Comparison of ENCODE assay signal across 10 cellular contexts in the genomic region with DNA sequence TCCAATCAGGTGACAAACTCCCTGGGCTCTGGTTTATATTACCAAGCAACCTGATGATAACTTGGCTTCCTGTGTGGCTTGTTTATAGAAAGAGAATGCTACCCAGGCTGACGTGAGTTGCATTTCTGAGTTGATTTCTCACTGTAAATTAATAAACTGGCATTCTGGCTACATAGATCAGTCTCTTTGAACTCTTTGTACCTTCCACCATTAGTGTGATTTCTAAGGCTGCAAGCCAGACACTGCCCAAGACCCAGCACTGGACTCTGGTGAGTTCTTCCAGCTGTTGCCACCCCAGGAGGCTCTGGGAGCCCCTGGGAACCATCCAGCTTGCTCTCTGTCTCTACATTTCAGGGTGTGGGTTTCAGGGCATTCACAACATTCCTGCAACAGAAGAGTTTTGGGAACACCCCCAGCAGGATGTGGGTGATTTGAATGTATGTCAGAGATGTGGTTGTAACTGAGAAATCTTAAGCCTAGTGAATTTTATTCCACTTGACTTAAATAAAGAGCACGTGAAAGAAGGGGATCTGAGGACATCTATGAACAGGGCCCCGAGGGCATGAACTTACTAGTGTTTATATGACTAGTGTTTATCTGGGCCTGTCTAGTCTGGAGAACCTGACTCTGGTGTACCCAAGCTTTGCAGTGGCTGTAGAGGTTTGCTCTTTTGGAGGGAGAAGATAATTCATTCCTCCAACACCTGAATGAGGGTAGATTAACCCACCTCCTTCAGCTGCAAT. TPM values are rescaled to one million over a fixed set of nuclear protein-coding genes. Genes with fewer than 3 reads are reported as not detected.
A peak's percentile ranks its signal among the peaks of the same experiment; 100 is the strongest.
DNase-seq lines count a peak whose midpoint lies in the region; ATAC-seq and TF ChIP-seq lines count a peak whose summit lies in the region.
"Had no signal": no experiment of that assay in that cellular context is flagged by ENCODE, and none has a peak within 500 bp of the region (broad histone marks: within the 10 kb centered on the region; RNA-seq: fewer than 3 reads in every experiment).

No MANE protein-coding gene starts in this region.

- H3K4me1 ChIP-seq in neural progenitor cell: no peaks in the 10 kb centered on the region

- H3K27ac Mint-ChIP-seq in brain: peak overlapping the region in 1 of 5 experiments; percentile 6
- no peak overlapping the region for H3K27ac Mint-ChIP-seq in neural progenitor cell

- H3K79me2 ChIP-seq in neural progenitor cell (ENCODE audit: low read depth): no peaks in the 10 kb centered on the region

- H3K9me3 ChIP-seq in MG63 (no peaks in the 10 kb centered on the region), neural progenitor cell (ENCODE audit: low read depth) (no peaks in the 10 kb centered on the region)
- H3K9me3 ChIP-seq: gastroesophageal sphincter had no signal

- peaks cover 13% of the 10 kb centered on the region for H4K20me1 ChIP-seq in neural progenitor cell (ENCODE audit: low read depth)

- H3K36me3 Mint-ChIP-seq in brain (peaks cover 6% of the 10 kb centered on the region), neural progenitor cell (peaks cover 5% of the 10 kb centered on the region)

- no peak overlapping the region for H3K4me3 ChIP-seq in MG63
- no peak overlapping the region for H3K4me3 ChIP-seq in neural progenitor cell
- H3K4me3 ChIP-seq: gastroesophageal sphincter had no signal

- H3K36me3 ChIP-seq in MG63: no peaks in the 10 kb centered on the region
- no peaks in the 10 kb centered on the region for H3K36me3 ChIP-seq in neural progenitor cell
- H3K36me3 ChIP-seq: gastroesophageal sphincter had no signal

- TF ChIP-seq CTCF in brain (conservative IDR thresholded peaks at IDR 0.05) (no peak), neural progenitor cell (IDR thresholded peaks at IDR 0.05) (no peak)

- H3K27ac ChIP-seq in neural progenitor cell: no peak overlapping the region
- H3K27ac ChIP-seq: 22Rv1, gastroesophageal sphincter had no signal

- H3K27me3 ChIP-seq in MG63: no peaks in the 10 kb centered on the region
- H3K27me3 ChIP-seq in neural progenitor cell: peaks cover 97% of the 10 kb centered on the region
- H3K27me3 ChIP-seq: gastroesophageal sphincter had no signal

- H3K9me3 Mint-ChIP-seq in brain: peaks cover 0 to 4% (median 2%) of the 10 kb centered on the region in 5 experiments
- no peaks in the 10 kb centered on the region for H3K9me3 Mint-ChIP-seq in neural progenitor cell

- no peak overlapping the region for H2AFZ ChIP-seq in neural progenitor cell (replicated peaks)

- H3K4me1 Mint-ChIP-seq in brain (peaks cover 29% of the 10 kb centered on the region), neural progenitor cell (peaks cover 23% of the 10 kb centered on the region)

- H3F3A ChIP-seq in neural progenitor cell (ENCODE audit: low read depth): peaks cover 29% of the 10 kb centered on the region

- no peak overlapping the region for H3K9ac ChIP-seq in neural progenitor cell

- ATAC-seq in GM18867 (IDR thresholded peaks at IDR 0.05; ENCODE audit: unreplicated experiment): no peak
- no peak for ATAC-seq in GM21786 (IDR thresholded peaks at IDR 0.05; ENCODE audit: unreplicated experiment)
- ATAC-seq: gastroesophageal sphincter had no signal

- peaks cover 53% of the 10 kb centered on the region for H3K27me3 Mint-ChIP-seq in brain
- peaks cover 47% of the 10 kb centered on the region for H3K27me3 Mint-ChIP-seq in neural progenitor cell (ENCODE audit: insufficient read depth, low read depth)

- no peak overlapping the region for H3K4me2 ChIP-seq in neural progenitor cell

- H3K4me3 Mint-ChIP-seq in brain: peak overlapping the region in 4 of 5 experiments; percentile 40 to 63 (median 48)
- H3K4me3 Mint-ChIP-seq in neural progenitor cell: peak overlapping the region; percentile 54

- DNase-seq in DMS 273 (lab: John Stamatoyannopoulos, UW; ENCODE audit: unreplicated experiment) (peak; percentile 61), DMS 273 treated with DMSO at 0.1 percent for 48 hours (lab: John Stamatoyannopoulos, UW) (no peak), MG63 (peak; percentile 81), neural progenitor cell (ENCODE audit: low spot score) (no peak), GM19240 (ENCODE audit: insufficient read length, low spot score) (no peak)

RNA-seq across cellular contexts. Expression of a gene that starts 30.3 kb away (rescaled TPM):
- total RNA-seq in MG63 (2014; rRNA removed; shearing (Covaris generic); ENCODE audit: low replicate concordance): not detected in 2 replicates
- 1.6 TPM for polyA plus RNA-seq in brain (ENCODE audit: insufficient read depth, low read depth, low replicate concordance)
- 5.4 and 7.9 TPM in 2 replicates for total RNA-seq in neural progenitor cell (ENCODE audit: low replicate concordance)

Comparison
In these comparisons a context has a peak if more than half of its experiments do, and no peak if none do; other contexts are left out.
1. DNase-seq: peak in DMS 273 (single experiment) and MG63 (single experiment); none in DMS 273 treated with DMSO at 0.1 percent for 48 hours (single experiment), neural progenitor cell (single experiment) and GM19240 (single experiment).